8 cellular contexts compared by ENCODE assay signal in genomic region chr7:40134428-40135423, GRCh38. TPM values are rescaled to one million over a fixed set of nuclear protein-coding genes. Genes with fewer than 3 reads are reported as not detected.
DNase-seq lines count a peak whose midpoint lies in the region; FAIRE-seq lines count a peak whose summit lies in the region.

MPLKIP (minus strand) TSS chr7:40134622; CDS start chr7:40134567, 55 bp downstream.
SUGCT (plus strand) TSS chr7:40135005.

- WGBS in neuronal stem cell (ENCODE audit: extremely low coverage in 2 of 2, insufficient read length in 2 of 2, insufficient replicate concordance in 1 of 2), 2 donors, result no CpG with 5 or more reads among the region's 90 CpGs

- no peak within 1 kb of the TSS for H3K14ac ChIP-seq in neuronal stem cell (ENCODE audit: low read length)

- H2BK5ac ChIP-seq in neuronal stem cell (ENCODE audit: low read length), result peak within 1 kb of the TSS; percentile 85

- peak within 1 kb of the TSS; percentile 100 for H2AFZ ChIP-seq in neuronal stem cell (ENCODE audit: low read length)

- peak within 1 kb of the TSS; percentile 94 for H2BK120ac ChIP-seq in neuronal stem cell (ENCODE audit: low read depth, low read length)

- H3K9ac ChIP-seq in neuronal stem cell (ENCODE audit: low read depth, low read length, poor library complexity) (peak within 1 kb of the TSS; percentile 90), subcutaneous abdominal adipose tissue (ENCODE audit: low read length in 5 of 5) (peak within 1 kb of the TSS; percentile 97 to 100 (median 99))

- no peaks in the 10 kb centered on the region for H3K27me3 ChIP-seq in MG63
- no peaks in the 10 kb centered on the region for H3K27me3 ChIP-seq in neuronal stem cell (ENCODE audit: control insufficient read depth in 3 of 3, insufficient read depth in 3 of 3, low read depth in 1 of 3, low read length in 3 of 3)
- no peaks in the 10 kb centered on the region for H3K27me3 ChIP-seq in subcutaneous abdominal adipose tissue (ENCODE audit: control insufficient read depth in 5 of 5, insufficient read depth in 4 of 5, low read length in 5 of 5)

- H3K4me1 ChIP-seq in neuronal stem cell (ENCODE audit: control insufficient read depth in 2 of 2, insufficient read depth in 1 of 2, low read depth in 1 of 2, low read length in 2 of 2) (peaks cover 0 to 1% of the 10 kb centered on the region in 2 donors), subcutaneous abdominal adipose tissue (ENCODE audit: control insufficient read depth in 5 of 5, insufficient read depth in 5 of 5, low read length in 5 of 5) (peaks cover 0 to 37% (median 26%) of the 10 kb centered on the region in 5 donors)

- peak within 1 kb of the TSS; percentile 56 for H3K4me2 ChIP-seq in neuronal stem cell (ENCODE audit: insufficient read depth, low read length, poor library complexity, severe bottlenecking)

- peaks cover 5% of the 10 kb centered on the region for H3K79me1 ChIP-seq in neuronal stem cell (ENCODE audit: low read depth, low read length)

- H2AK5ac ChIP-seq in neuronal stem cell (ENCODE audit: low read depth, low read length), result no peak within 1 kb of the TSS

- H3K4ac ChIP-seq in neuronal stem cell (ENCODE audit: low read length), result no peak within 1 kb of the TSS

- H2BK12ac ChIP-seq in neuronal stem cell (ENCODE audit: low read length), result no peak within 1 kb of the TSS

- no peak within 1 kb of the TSS for H4K91ac ChIP-seq in neuronal stem cell (ENCODE audit: low read depth, low read length, poor library complexity)

- DNase-seq in GM04503 (ENCODE audit: low read depth), result peak; percentile 62
- peak; percentile 79 for DNase-seq in HCEC 1CT
- DNase-seq in MG63, result peak; percentile 78
- peak; percentile 46 for DNase-seq in SIG-M5 (lab: John Stamatoyannopoulos, UW)
- DNase-seq in activated naive CD4-positive, alpha-beta T cell (lab: John Stamatoyannopoulos, UW), result peak; percentile 69 to 84 (median 77)
- DNase-seq in frontal cortex (ENCODE audit: low spot score in 2 of 2), result peak; percentile 95 to 96
- DNase-seq in neuronal stem cell (ENCODE audit: low spot score), result peak; percentile 95

- H3K9me3 ChIP-seq in MG63 (no peaks in the 10 kb centered on the region), neuronal stem cell (replicated peaks in 1 of 2; ENCODE audit: control insufficient read depth in 2 of 2, insufficient read depth in 1 of 2, low read depth in 1 of 2, low read length in 2 of 2) (no peaks in the 10 kb centered on the region), subcutaneous abdominal adipose tissue (ENCODE audit: control insufficient read depth in 5 of 5, low read length in 5 of 5) (no peaks in the 10 kb centered on the region)

- H2BK15ac ChIP-seq in neuronal stem cell (ENCODE audit: low read length), result peak within 1 kb of the TSS; percentile 97

- H3K36me3 ChIP-seq in MG63 (peaks cover 14% of the 10 kb centered on the region), neuronal stem cell (replicated peaks in 1 of 2; ENCODE audit: control insufficient read depth in 2 of 2, insufficient read depth in 2 of 2, low read length in 2 of 2) (peaks cover 0 to 27% of the 10 kb centered on the region in 2 donors), subcutaneous abdominal adipose tissue (ENCODE audit: control insufficient read depth in 5 of 5, insufficient read depth in 5 of 5, low read length in 5 of 5) (no peaks in the 10 kb centered on the region)

- H3K27ac ChIP-seq in neuronal stem cell (replicated peaks; ENCODE audit: low read length) (peak within 1 kb of the TSS; percentile 92), subcutaneous abdominal adipose tissue (ENCODE audit: low read depth, low read length) (peak within 1 kb of the TSS; percentile 95)

- H3K4me3 ChIP-seq in MG63, result peak within 1 kb of the TSS; percentile 95
- peak within 1 kb of the TSS; percentile 91 to 93 for H3K4me3 ChIP-seq in neuronal stem cell (ENCODE audit: low read length in 2 of 2)
- peak within 1 kb of the TSS; percentile 76 to 96 (median 94) for H3K4me3 ChIP-seq in subcutaneous abdominal adipose tissue (ENCODE audit: low read depth in 1 of 5, low read length in 5 of 5)

- peak within 1 kb of the TSS; percentile 73 for H3K23ac ChIP-seq in neuronal stem cell (ENCODE audit: low read depth, low read length, poor library complexity)

- H4K8ac ChIP-seq in neuronal stem cell (ENCODE audit: low read depth, low read length), result no peak within 1 kb of the TSS

- H3K18ac ChIP-seq in neuronal stem cell (ENCODE audit: low read length), result peak within 1 kb of the TSS; percentile 96

- no peak for FAIRE-seq in frontal cortex (lab: Jason Lieb, UNC)

RNA-seq across cellular contexts. Expression of gene MPLKIP, which starts in this region (rescaled TPM):
- 20.8 and 32.8 TPM in 2 replicates for total RNA-seq in MG63 (2014; rRNA removed; shearing (Covaris generic); ENCODE audit: low replicate concordance)
- total RNA-seq in frontal cortex, result 6.9 TPM
- 76.9 TPM for polyA plus RNA-seq in neuronal stem cell (2013, experiment 1 of 2)
- polyA plus RNA-seq in neuronal stem cell (2013, experiment 2 of 2), result 76.4 TPM

RNA-seq across cellular contexts. Expression of gene SUGCT, which starts in this region (rescaled TPM):
- total RNA-seq in MG63 (2014; rRNA removed; shearing (Covaris generic); ENCODE audit: low replicate concordance), result 1.5 and 10.2 TPM in 2 replicates
- 1.2 TPM for total RNA-seq in frontal cortex
- polyA plus RNA-seq in neuronal stem cell (2013, experiment 1 of 2), result 17.5 TPM
- polyA plus RNA-seq in neuronal stem cell (2013, experiment 2 of 2), result 15.4 TPM

Comparison
In these comparisons a context has a peak if more than half of its experiments do, and no peak if none do; other contexts are left out.
1. Peak in every context shown above with its lines: DNase-seq, H3K4me3 ChIP-seq and H3K27ac ChIP-seq.